ENCODE assay signal across 19 cellular contexts in genomic region chr9:123816817-123817472, GRCh38.
"Had no signal": no experiment of that assay in that cellular context is flagged by ENCODE, and none has a peak within 500 bp of the region (broad histone marks: within the 10 kb centered on the region; RNA-seq: fewer than 3 reads in every experiment).

No MANE protein-coding gene starts in this region.

- H3K27me3 Mint-ChIP-seq: activated B cell treated with CpG ODN at 0.5 μM for 24 hours; activated CD4-positive, alpha-beta T cell treated with anti-CD3 and anti-CD28 coated beads, Interleukin-2, amount 10 ng/mL, durations not matched to agents 24 days and 14 days; activated naive CD8-positive, alpha-beta T cell treated with anti-CD3 and anti-CD28 coated beads for 36 hours; brain; central memory CD8-positive, alpha-beta T cell; progenitor cell of endocrine pancreas; stimulated activated naive CD8-positive, alpha-beta T cell treated with anti-CD3 and anti-CD28 coated beads, Interleukin-15, amount 100 ng/mL, for 72 hours had no signal

- DNase-seq: activated B cell treated with CpG ODN at 0.5 μM for 24 hours; activated CD4-positive, alpha-beta T cell treated with anti-CD3 and anti-CD28 coated beads, Interleukin-2, amount 10 ng/mL, durations not matched to agents 24 days and 14 days; activated CD8-positive, alpha-beta memory T cell treated with anti-CD3 and anti-CD28 coated beads for 24 hours; activated naive CD8-positive, alpha-beta T cell treated with anti-CD3 and anti-CD28 coated beads for 36 hours; cortex of kidney; effector memory CD4-positive, alpha-beta T cell; islet precursor cell; left lung; nephron progenitor cell; right cardiac atrium; stimulated activated naive CD8-positive, alpha-beta T cell treated with anti-CD3 and anti-CD28 coated beads, Interleukin-15, amount 100 ng/mL, for 72 hours; T-helper 2 cell; upper lobe of left lung had no signal

- H3K36me3 Mint-ChIP-seq: brain had no signal

- H3K36me3 ChIP-seq: gastroesophageal sphincter, left lung, upper lobe of left lung had no signal

- H3K4me3 Mint-ChIP-seq: activated B cell treated with CpG ODN at 0.5 μM for 24 hours; activated CD4-positive, alpha-beta T cell treated with anti-CD3 and anti-CD28 coated beads, Interleukin-2, amount 10 ng/mL, durations not matched to agents 24 days and 14 days; activated naive CD8-positive, alpha-beta T cell treated with anti-CD3 and anti-CD28 coated beads for 36 hours; activated T-helper 1 cell treated with anti-CD3 and anti-CD28 coated beads, Interleukin-12 subunit alpha, Interleukin-12 subunit beta, Interleukin-2, Interleukin-4 antibody, amounts not matched to agents 30 ng/mL and 10 ng/mL and 1 ng/mL, durations not matched to agents 14 hours and 24 hours and 36 hours; brain; central memory CD8-positive, alpha-beta T cell; nephron progenitor cell; stimulated activated naive CD8-positive, alpha-beta T cell treated with anti-CD3 and anti-CD28 coated beads, Interleukin-15, amount 100 ng/mL, for 72 hours had no signal

- H3K4me1 ChIP-seq: gastroesophageal sphincter, left lung had no signal

- H3K9me3 Mint-ChIP-seq: activated B cell treated with CpG ODN at 0.5 μM for 24 hours; activated CD4-positive, alpha-beta T cell treated with anti-CD3 and anti-CD28 coated beads, Interleukin-2, amount 10 ng/mL, durations not matched to agents 24 days and 14 days; activated naive CD8-positive, alpha-beta T cell treated with anti-CD3 and anti-CD28 coated beads for 36 hours; activated T-helper 1 cell treated with anti-CD3 and anti-CD28 coated beads, Interleukin-12 subunit alpha, Interleukin-12 subunit beta, Interleukin-2, Interleukin-4 antibody, amounts not matched to agents 30 ng/mL and 10 ng/mL and 1 ng/mL, durations not matched to agents 14 hours and 24 hours and 36 hours; brain; central memory CD8-positive, alpha-beta T cell; nephron progenitor cell; stimulated activated naive CD8-positive, alpha-beta T cell treated with anti-CD3 and anti-CD28 coated beads, Interleukin-15, amount 100 ng/mL, for 72 hours had no signal

- H3K27ac Mint-ChIP-seq: activated B cell treated with CpG ODN at 0.5 μM for 24 hours; activated CD4-positive, alpha-beta T cell treated with anti-CD3 and anti-CD28 coated beads, Interleukin-2, amount 10 ng/mL, durations not matched to agents 24 days and 14 days; activated naive CD8-positive, alpha-beta T cell treated with anti-CD3 and anti-CD28 coated beads for 36 hours; activated T-helper 1 cell treated with anti-CD3 and anti-CD28 coated beads, Interleukin-12 subunit alpha, Interleukin-12 subunit beta, Interleukin-2, Interleukin-4 antibody, amounts not matched to agents 30 ng/mL and 10 ng/mL and 1 ng/mL, durations not matched to agents 14 hours and 24 hours and 36 hours; brain; nephron progenitor cell; progenitor cell of endocrine pancreas; stimulated activated naive CD8-positive, alpha-beta T cell treated with anti-CD3 and anti-CD28 coated beads, Interleukin-15, amount 100 ng/mL, for 72 hours had no signal

- ATAC-seq: gastroesophageal sphincter; left lung; stimulated activated naive CD8-positive, alpha-beta T cell treated with anti-CD3 and anti-CD28 coated beads, Interleukin-15, amount 100 ng/mL, for 72 hours had no signal

- H3K4me2 ChIP-seq: smooth muscle cell had no signal

- H3K27ac ChIP-seq: gastroesophageal sphincter, left lung, upper lobe of left lung had no signal

- H3K27me3 ChIP-seq: gastroesophageal sphincter, left lung, upper lobe of left lung had no signal

- H3K4me1 Mint-ChIP-seq: activated CD4-positive, alpha-beta T cell treated with anti-CD3 and anti-CD28 coated beads, Interleukin-2, amount 10 ng/mL, durations not matched to agents 24 days and 14 days; central memory CD8-positive, alpha-beta T cell; nephron progenitor cell; stimulated activated naive CD8-positive, alpha-beta T cell treated with anti-CD3 and anti-CD28 coated beads, Interleukin-15, amount 100 ng/mL, for 72 hours had no signal

- H3K4me3 ChIP-seq: gastroesophageal sphincter, left lung, smooth muscle cell, upper lobe of left lung had no signal

- H3K9me3 ChIP-seq: gastroesophageal sphincter, left lung, upper lobe of left lung had no signal
